1 cellular context compared by ENCODE assay signal in genomic region chr12:46585854-46586621, GRCh38.
TF ChIP-seq lines count a peak whose summit lies in the region.

No MANE protein-coding gene starts in this region.

TF ChIP-seq in HepG2, 621 proteins besides CTCF, POLR2A, EP300 and RAD21 (continued from another document and continues in another):
- TF ChIP-seq, protein P1, sequence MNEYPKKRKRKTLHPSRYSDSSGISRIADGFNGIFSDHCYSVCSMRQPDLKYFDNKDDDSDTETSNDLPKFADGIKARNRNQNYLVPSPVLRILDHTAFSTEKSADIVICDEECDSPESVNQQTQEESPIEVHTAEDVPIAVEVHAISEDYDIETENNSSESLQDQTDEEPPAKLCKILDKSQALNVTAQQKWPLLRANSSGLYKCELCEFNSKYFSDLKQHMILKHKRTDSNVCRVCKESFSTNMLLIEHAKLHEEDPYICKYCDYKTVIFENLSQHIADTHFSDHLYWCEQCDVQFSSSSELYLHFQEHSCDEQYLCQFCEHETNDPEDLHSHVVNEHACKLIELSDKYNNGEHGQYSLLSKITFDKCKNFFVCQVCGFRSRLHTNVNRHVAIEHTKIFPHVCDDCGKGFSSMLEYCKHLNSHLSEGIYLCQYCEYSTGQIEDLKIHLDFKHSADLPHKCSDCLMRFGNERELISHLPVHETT (CRISPR knock-in tag; conservative IDR thresholded peaks at IDR 0.05), result 0 out of 2 replicates have a peak, but pooled peaks have one; percentile 58
- TF ChIP-seq REL (CRISPR knock-in tag; conservative IDR thresholded peaks at IDR 0.05), result no peak
- TF ChIP-seq GPBP1L1 (CRISPR knock-in tag; IDR thresholded peaks at IDR 0.05), result no peak
- no peak for TF ChIP-seq STAT5B (CRISPR knock-in tag; IDR thresholded peaks at IDR 0.05)
- TF ChIP-seq, protein P2, sequence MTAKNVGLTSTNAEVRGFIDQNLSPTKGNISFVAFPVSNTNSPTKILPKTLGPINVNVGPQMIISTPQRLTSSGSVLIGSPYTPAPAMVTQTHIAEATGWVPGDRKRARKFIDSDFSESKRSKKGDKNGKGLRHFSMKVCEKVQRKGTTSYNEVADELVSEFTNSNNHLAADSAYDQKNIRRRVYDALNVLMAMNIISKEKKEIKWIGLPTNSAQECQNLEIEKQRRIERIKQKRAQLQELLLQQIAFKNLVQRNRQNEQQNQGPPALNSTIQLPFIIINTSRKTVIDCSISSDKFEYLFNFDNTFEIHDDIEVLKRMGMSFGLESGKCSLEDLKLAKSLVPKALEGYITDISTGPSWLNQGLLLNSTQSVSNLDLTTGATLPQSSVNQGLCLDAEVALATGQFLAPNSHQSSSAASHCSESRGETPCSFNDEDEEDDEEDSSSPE (CRISPR knock-in tag; IDR thresholded peaks at IDR 0.05), result no peak
- TF ChIP-seq, protein P3, sequence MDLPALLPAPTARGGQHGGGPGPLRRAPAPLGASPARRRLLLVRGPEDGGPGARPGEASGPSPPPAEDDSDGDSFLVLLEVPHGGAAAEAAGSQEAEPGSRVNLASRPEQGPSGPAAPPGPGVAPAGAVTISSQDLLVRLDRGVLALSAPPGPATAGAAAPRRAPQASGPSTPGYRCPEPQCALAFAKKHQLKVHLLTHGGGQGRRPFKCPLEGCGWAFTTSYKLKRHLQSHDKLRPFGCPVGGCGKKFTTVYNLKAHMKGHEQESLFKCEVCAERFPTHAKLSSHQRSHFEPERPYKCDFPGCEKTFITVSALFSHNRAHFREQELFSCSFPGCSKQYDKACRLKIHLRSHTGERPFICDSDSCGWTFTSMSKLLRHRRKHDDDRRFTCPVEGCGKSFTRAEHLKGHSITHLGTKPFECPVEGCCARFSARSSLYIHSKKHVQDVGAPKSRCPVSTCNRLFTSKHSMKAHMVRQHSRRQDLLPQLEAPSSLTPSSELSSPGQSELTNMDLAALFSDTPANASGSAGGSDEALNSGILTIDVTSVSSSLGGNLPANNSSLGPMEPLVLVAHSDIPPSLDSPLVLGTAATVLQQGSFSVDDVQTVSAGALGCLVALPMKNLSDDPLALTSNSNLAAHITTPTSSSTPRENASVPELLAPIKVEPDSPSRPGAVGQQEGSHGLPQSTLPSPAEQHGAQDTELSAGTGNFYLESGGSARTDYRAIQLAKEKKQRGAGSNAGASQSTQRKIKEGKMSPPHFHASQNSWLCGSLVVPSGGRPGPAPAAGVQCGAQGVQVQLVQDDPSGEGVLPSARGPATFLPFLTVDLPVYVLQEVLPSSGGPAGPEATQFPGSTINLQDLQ (CRISPR knock-in tag; IDR thresholded peaks at IDR 0.05), result no peak
- no peak for TF ChIP-seq ZEB1 (IDR thresholded peaks at IDR 0.05; ENCODE audit: insufficient replicate concordance, low read depth)
- TF ChIP-seq THAP11 (CRISPR knock-in tag; IDR thresholded peaks at IDR 0.05), result 0 out of 2 replicates have a peak, but pooled peaks have one; percentile 36
- TF ChIP-seq NR2F1 (CRISPR knock-in tag; IDR thresholded peaks at IDR 0.05), result peak in 1 of 2 experiments; percentile 28; a peak in 1 of 4 replicates
- TF ChIP-seq RBM39 (IDR thresholded peaks at IDR 0.05; ENCODE audit: low read depth, low read length, poor library complexity, severe bottlenecking), result no peak
- no peak for TF ChIP-seq NFAT5 (CRISPR knock-in tag; IDR thresholded peaks at IDR 0.05)
- TF ChIP-seq ZNF263 (CRISPR knock-in tag; IDR thresholded peaks at IDR 0.05), result no peak
- peak; percentile 31; the same call in 1 of the 2 replicates for TF ChIP-seq SKIL (CRISPR knock-in tag; IDR thresholded peaks at IDR 0.05; ENCODE audit: borderline replicate concordance)
- TF ChIP-seq ZNF12 (CRISPR knock-in tag; IDR thresholded peaks at IDR 0.05), result peak; percentile 77; the same call in 1 of the 2 replicates
- TF ChIP-seq ZNF432 (CRISPR knock-in tag; IDR thresholded peaks at IDR 0.05; ENCODE audit: borderline replicate concordance), result no peak
- no peak for TF ChIP-seq ZNF563 (CRISPR knock-in tag; IDR thresholded peaks at IDR 0.05)
- TF ChIP-seq ZNF34 (CRISPR knock-in tag; IDR thresholded peaks at IDR 0.05; ENCODE audit: borderline replicate concordance), result no peak
- TF ChIP-seq, protein P4, sequence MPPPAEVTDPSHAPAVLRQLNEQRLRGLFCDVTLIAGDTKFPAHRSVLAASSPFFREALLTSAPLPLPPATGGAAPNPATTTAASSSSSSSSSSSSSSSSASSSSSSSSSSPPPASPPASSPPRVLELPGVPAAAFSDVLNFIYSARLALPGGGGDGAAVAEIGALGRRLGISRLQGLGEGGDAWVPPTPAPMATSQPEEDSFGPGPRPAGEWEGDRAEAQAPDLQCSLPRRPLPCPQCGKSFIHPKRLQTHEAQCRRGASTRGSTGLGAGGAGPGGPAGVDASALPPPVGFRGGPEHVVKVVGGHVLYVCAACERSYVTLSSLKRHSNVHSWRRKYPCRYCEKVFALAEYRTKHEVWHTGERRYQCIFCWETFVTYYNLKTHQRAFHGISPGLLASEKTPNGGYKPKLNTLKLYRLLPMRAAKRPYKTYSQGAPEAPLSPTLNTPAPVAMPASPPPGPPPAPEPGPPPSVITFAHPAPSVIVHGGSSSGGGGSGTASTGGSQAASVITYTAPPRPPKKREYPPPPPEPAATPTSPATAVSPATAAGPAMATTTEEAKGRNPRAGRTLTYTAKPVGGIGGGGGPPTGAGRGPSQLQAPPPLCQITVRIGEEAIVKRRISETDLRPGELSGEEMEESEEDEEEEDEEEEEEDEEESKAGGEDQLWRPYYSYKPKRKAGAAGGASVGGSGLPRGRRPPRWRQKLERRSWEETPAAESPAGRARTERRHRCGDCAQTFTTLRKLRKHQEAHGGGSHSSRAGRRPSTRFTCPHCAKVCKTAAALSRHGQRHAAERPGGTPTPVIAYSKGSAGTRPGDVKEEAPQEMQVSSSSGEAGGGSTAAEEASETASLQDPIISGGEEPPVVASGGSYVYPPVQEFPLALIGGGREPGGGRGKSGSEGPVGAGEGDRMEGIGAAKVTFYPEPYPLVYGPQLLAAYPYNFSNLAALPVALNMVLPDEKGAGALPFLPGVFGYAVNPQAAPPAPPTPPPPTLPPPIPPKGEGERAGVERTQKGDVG (CRISPR knock-in tag; IDR thresholded peaks at IDR 0.05; ENCODE audit: borderline replicate concordance), result 0 out of 2 replicates have a peak, but pooled peaks have one; percentile 65
- no peak for TF ChIP-seq E2F2 (CRISPR knock-in tag; IDR thresholded peaks at IDR 0.05; ENCODE audit: borderline replicate concordance)
- TF ChIP-seq MEIS1 (CRISPR knock-in tag; IDR thresholded peaks at IDR 0.05; ENCODE audit: borderline replicate concordance), result peak; percentile 46; the same call in 1 of the 2 replicates
- no peak for TF ChIP-seq THAP7 (CRISPR knock-in tag; IDR thresholded peaks at IDR 0.05)
- TF ChIP-seq ZNF747 (CRISPR knock-in tag; IDR thresholded peaks at IDR 0.05; ENCODE audit: borderline replicate concordance), result no peak
- TF ChIP-seq NFKB2 (CRISPR knock-in tag; IDR thresholded peaks at IDR 0.05; ENCODE audit: borderline replicate concordance), result no peak
- no peak for TF ChIP-seq ZFP90 (CRISPR knock-in tag; IDR thresholded peaks at IDR 0.05; ENCODE audit: borderline replicate concordance)
- TF ChIP-seq ZFP37 (CRISPR knock-in tag; IDR thresholded peaks at IDR 0.05; ENCODE audit: borderline replicate concordance), result no peak
- TF ChIP-seq, protein P5, sequence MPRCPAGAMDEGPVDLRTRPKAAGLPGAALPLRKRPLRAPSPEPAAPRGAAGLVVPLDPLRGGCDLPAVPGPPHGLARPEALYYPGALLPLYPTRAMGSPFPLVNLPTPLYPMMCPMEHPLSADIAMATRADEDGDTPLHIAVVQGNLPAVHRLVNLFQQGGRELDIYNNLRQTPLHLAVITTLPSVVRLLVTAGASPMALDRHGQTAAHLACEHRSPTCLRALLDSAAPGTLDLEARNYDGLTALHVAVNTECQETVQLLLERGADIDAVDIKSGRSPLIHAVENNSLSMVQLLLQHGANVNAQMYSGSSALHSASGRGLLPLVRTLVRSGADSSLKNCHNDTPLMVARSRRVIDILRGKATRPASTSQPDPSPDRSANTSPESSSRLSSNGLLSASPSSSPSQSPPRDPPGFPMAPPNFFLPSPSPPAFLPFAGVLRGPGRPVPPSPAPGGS (CRISPR knock-in tag; IDR thresholded peaks at IDR 0.05), result no peak
- TF ChIP-seq, protein P6, sequence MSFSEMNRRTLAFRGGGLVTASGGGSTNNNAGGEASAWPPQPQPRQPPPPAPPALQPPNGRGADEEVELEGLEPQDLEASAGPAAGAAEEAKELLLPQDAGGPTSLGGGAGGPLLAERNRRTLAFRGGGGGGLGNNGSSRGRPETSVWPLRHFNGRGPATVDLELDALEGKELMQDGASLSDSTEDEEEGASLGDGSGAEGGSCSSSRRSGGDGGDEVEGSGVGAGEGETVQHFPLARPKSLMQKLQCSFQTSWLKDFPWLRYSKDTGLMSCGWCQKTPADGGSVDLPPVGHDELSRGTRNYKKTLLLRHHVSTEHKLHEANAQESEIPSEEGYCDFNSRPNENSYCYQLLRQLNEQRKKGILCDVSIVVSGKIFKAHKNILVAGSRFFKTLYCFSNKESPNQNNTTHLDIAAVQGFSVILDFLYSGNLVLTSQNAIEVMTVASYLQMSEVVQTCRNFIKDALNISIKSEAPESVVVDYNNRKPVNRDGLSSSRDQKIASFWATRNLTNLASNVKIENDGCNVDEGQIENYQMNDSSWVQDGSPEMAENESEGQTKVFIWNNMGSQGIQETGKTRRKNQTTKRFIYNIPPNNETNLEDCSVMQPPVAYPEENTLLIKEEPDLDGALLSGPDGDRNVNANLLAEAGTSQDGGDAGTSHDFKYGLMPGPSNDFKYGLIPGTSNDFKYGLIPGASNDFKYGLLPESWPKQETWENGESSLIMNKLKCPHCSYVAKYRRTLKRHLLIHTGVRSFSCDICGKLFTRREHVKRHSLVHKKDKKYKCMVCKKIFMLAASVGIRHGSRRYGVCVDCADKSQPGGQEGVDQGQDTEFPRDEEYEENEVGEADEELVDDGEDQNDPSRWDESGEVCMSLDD (CRISPR knock-in tag; IDR thresholded peaks at IDR 0.05; ENCODE audit: borderline replicate concordance), result no peak
- TF ChIP-seq MED1 (CRISPR knock-in tag; IDR thresholded peaks at IDR 0.05), result peak; percentile 74
- peak; percentile 70; the same call in 1 of the 2 replicates for TF ChIP-seq RCOR2 (CRISPR knock-in tag; IDR thresholded peaks at IDR 0.05)
